ENCODE assay signal across 9 cellular contexts in genomic region chr19:10353793-10354391, GRCh38. TPM values are rescaled to one million over a fixed set of nuclear protein-coding genes. Genes with fewer than 3 reads are reported as not detected.
DNase-seq lines count a peak whose midpoint lies in the region; ATAC-seq and TF ChIP-seq lines count a peak whose summit lies in the region.
"Had no signal": no experiment of that assay in that cellular context is flagged by ENCODE, and none has a peak within 500 bp of the region (broad histone marks: within the 10 kb centered on the region; RNA-seq: fewer than 3 reads in every experiment).

No MANE protein-coding gene starts in this region.

- H3F3A ChIP-seq in smooth muscle cell (ENCODE audit: low read depth) = no peaks in the 10 kb centered on the region

- peaks cover 5% of the 10 kb centered on the region for H4K20me1 ChIP-seq in smooth muscle cell (ENCODE audit: low read depth)

- H3K4me1 Mint-ChIP-seq in neural crest cell = peaks cover 16% of the 10 kb centered on the region

- H3K4me1 ChIP-seq in SJCRH30 (no peaks in the 10 kb centered on the region), ectodermal cell (ENCODE audit: control insufficient read depth, insufficient read depth, low read length) (peaks cover 3% of the 10 kb centered on the region), smooth muscle cell (ENCODE audit: low read depth) (peaks cover 9% of the 10 kb centered on the region)

- ATAC-seq in HG02938 (IDR thresholded peaks at IDR 0.05; ENCODE audit: unreplicated experiment) (no peak), HG02981 (IDR thresholded peaks at IDR 0.05; ENCODE audit: unreplicated experiment) (no peak)

- H3K27ac ChIP-seq in SJCRH30 (no peak overlapping the region), ectodermal cell (ENCODE audit: insufficient read depth, low read depth, low read length, poor library complexity, severe bottlenecking) (peak overlapping the region; percentile 77), smooth muscle cell (ENCODE audit: low read depth) (no peak overlapping the region)

- WGBS in ectodermal cell, 2 experiments = 26 to 37% methylated on average over 32 of the region's 32 CpGs
- WGBS in smooth muscle cell (ENCODE audit: low lambda C conversion rate) = 49% methylated on average over 27 of the region's 32 CpGs

- no peaks in the 10 kb centered on the region for H3K79me2 ChIP-seq in smooth muscle cell (ENCODE audit: low read depth)

- H3K27me3 Mint-ChIP-seq in neural crest cell (ENCODE audit: low read depth) = no peaks in the 10 kb centered on the region

- H3K9ac ChIP-seq in smooth muscle cell (ENCODE audit: low read depth) = no peak overlapping the region

- peak; percentile 47 for DNase-seq in Daoy (ENCODE audit: low read depth)
- DNase-seq in SJCRH30 = peak; percentile 31 to 40
- peak; percentile 68 for DNase-seq in neural crest cell (ENCODE audit: low read depth, low spot score)
- no peak for DNase-seq in HuH-7 (ENCODE audit: low spot score)
- DNase-seq in smooth muscle cell (lab: John Stamatoyannopoulos, UW; ENCODE audit: unreplicated experiment) = no peak

- H3K27ac Mint-ChIP-seq in neural crest cell (ENCODE audit: unreplicated experiment) = no peak overlapping the region

- no peaks in the 10 kb centered on the region for H3K27me3 ChIP-seq in SJCRH30
- H3K27me3 ChIP-seq in ectodermal cell (ENCODE audit: control insufficient read depth, insufficient read depth, low read length, poor library complexity, severe bottlenecking) = no peaks in the 10 kb centered on the region
- no peaks in the 10 kb centered on the region for H3K27me3 ChIP-seq in smooth muscle cell (ENCODE audit: low read depth)

- H2AFZ ChIP-seq in smooth muscle cell (ENCODE audit: low read depth) = no peak overlapping the region

- peaks cover 13% of the 10 kb centered on the region for H3K36me3 Mint-ChIP-seq in neural crest cell (ENCODE audit: low read depth)

- H3K9me3 Mint-ChIP-seq in neural crest cell = no peaks in the 10 kb centered on the region
- H3K9me3 Mint-ChIP-seq: activated naive CD4-positive, alpha-beta T cell treated with anti-CD3 and anti-CD28 coated beads, Interleukin-2, amount 50 U/mL, for 72 hours had no signal

- H3K4me2 ChIP-seq in smooth muscle cell = no peak overlapping the region

- TF ChIP-seq CTCF in neural crest cell (conservative IDR thresholded peaks at IDR 0.05) = no peak
- no peak for TF ChIP-seq CTCF in smooth muscle cell (IDR thresholded peaks at IDR 0.05; ENCODE audit: borderline replicate concordance, insufficient read depth, poor library complexity, severe bottlenecking)

- no peak overlapping the region for H3K4me3 Mint-ChIP-seq in neural crest cell

- H3K4me3 ChIP-seq in SJCRH30 (no peak overlapping the region), ectodermal cell (ENCODE audit: insufficient read depth, low read depth, low read length) (peak overlapping the region; percentile 34), smooth muscle cell (no peak overlapping the region)

- H3K9me3 ChIP-seq in SJCRH30 (replicated peaks) (no peaks in the 10 kb centered on the region), ectodermal cell (ENCODE audit: control insufficient read depth, low read length) (no peaks in the 10 kb centered on the region), smooth muscle cell (replicated peaks; ENCODE audit: low read depth) (no peaks in the 10 kb centered on the region)

- H3K36me3 ChIP-seq in SJCRH30 (peaks cover 11% of the 10 kb centered on the region), ectodermal cell (ENCODE audit: control insufficient read depth, insufficient read depth, low read length) (peaks cover 6% of the 10 kb centered on the region), smooth muscle cell (ENCODE audit: low read depth) (no peaks in the 10 kb centered on the region)

RNA-seq across cellular contexts. Expression of gene ICAM3, which starts 14.5 kb away (rescaled TPM):
- total RNA-seq in Daoy (2014; rRNA removed; shearing (Covaris generic)) = 1.4 and 5.4 TPM in 2 replicates
- 2.1 and 2.8 TPM in 2 replicates for total RNA-seq in SJCRH30 (2014; rRNA removed; shearing (Covaris generic))
- polyA plus RNA-seq in ectodermal cell (2013, experiment 1 of 4) = 2.2 TPM
- 3.4 TPM for polyA plus RNA-seq in ectodermal cell (2013, experiment 2 of 4)
- polyA plus RNA-seq in ectodermal cell (2013, experiment 3 of 4) = 2.0 TPM
- 2.9 TPM for polyA plus RNA-seq in ectodermal cell (2013, experiment 4 of 4)
- total RNA-seq in neural crest cell (9.7 and 10.0 TPM in 2 replicates), smooth muscle cell (4.5 and 6.5 TPM in 2 replicates)
- polyA plus RNA-seq in smooth muscle cell = 29.3 and 31.3 TPM in 2 replicates

RNA-seq across cellular contexts. Expression of gene RAVER1, which starts 20.6 kb away (rescaled TPM):
- total RNA-seq in Daoy (2014; rRNA removed; shearing (Covaris generic)) = 14.4 and 26.2 TPM in 2 replicates
- total RNA-seq in SJCRH30 (2014; rRNA removed; shearing (Covaris generic)) = 20.1 and 21.3 TPM in 2 replicates
- 49.9 TPM for polyA plus RNA-seq in ectodermal cell (2013, experiment 1 of 4)
- polyA plus RNA-seq in ectodermal cell (2013, experiment 2 of 4) = 55.8 TPM
- 38.3 TPM for polyA plus RNA-seq in ectodermal cell (2013, experiment 3 of 4)
- polyA plus RNA-seq in ectodermal cell (2013, experiment 4 of 4) = 37.4 TPM
- total RNA-seq in neural crest cell = 75.9 and 78.2 TPM in 2 replicates
- 8.3 and 18.3 TPM in 2 replicates for total RNA-seq in smooth muscle cell
- polyA plus RNA-seq in smooth muscle cell = 35.5 and 43.0 TPM in 2 replicates

RNA-seq across cellular contexts. Expression of gene TYK2, which starts 26.5 kb away (rescaled TPM):
- total RNA-seq in Daoy (2014; rRNA removed; shearing (Covaris generic)) = 39.2 and 46.6 TPM in 2 replicates
- total RNA-seq in SJCRH30 (2014; rRNA removed; shearing (Covaris generic)) = 45.8 and 56.1 TPM in 2 replicates
- polyA plus RNA-seq in ectodermal cell (2013, experiment 1 of 4) = 61.9 TPM
- 58.3 TPM for polyA plus RNA-seq in ectodermal cell (2013, experiment 2 of 4)
- polyA plus RNA-seq in ectodermal cell (2013, experiment 3 of 4) = 45.3 TPM
- polyA plus RNA-seq in ectodermal cell (2013, experiment 4 of 4) = 55.3 TPM
- total RNA-seq in neural crest cell = 100 and 103 TPM in 2 replicates
- 52.5 and 53.1 TPM in 2 replicates for total RNA-seq in smooth muscle cell
- 90.8 and 98.4 TPM in 2 replicates for polyA plus RNA-seq in smooth muscle cell

RNA-seq across cellular contexts. Expression of gene FDX2, which starts 38.1 kb away (rescaled TPM):
- 45.0 and 65.6 TPM in 2 replicates for total RNA-seq in Daoy (2014; rRNA removed; shearing (Covaris generic))
- 11.5 and 17.5 TPM in 2 replicates for total RNA-seq in SJCRH30 (2014; rRNA removed; shearing (Covaris generic))
- polyA plus RNA-seq in ectodermal cell (2013, experiment 1 of 4) = 23.5 TPM
- 22.4 TPM for polyA plus RNA-seq in ectodermal cell (2013, experiment 2 of 4)
- polyA plus RNA-seq in ectodermal cell (2013, experiment 3 of 4) = 20.5 TPM
- polyA plus RNA-seq in ectodermal cell (2013, experiment 4 of 4) = 25.6 TPM
- total RNA-seq in neural crest cell (20.0 and 22.5 TPM in 2 replicates), smooth muscle cell (7.6 and 15.3 TPM in 2 replicates)
- 39.1 and 46.0 TPM in 2 replicates for polyA plus RNA-seq in smooth muscle cell

RNA-seq across cellular contexts. Expression of gene ZGLP1, which starts 44.3 kb away (rescaled TPM):
- total RNA-seq in Daoy (2014; rRNA removed; shearing (Covaris generic)) = 0.39 and 2.2 TPM in 2 replicates
- total RNA-seq in SJCRH30 (2014; rRNA removed; shearing (Covaris generic)) = 0.89 and 2.1 TPM in 2 replicates
- polyA plus RNA-seq in ectodermal cell (2013, experiment 1 of 4) = 7.7 TPM
- 7.6 TPM for polyA plus RNA-seq in ectodermal cell (2013, experiment 2 of 4)
- 6.1 TPM for polyA plus RNA-seq in ectodermal cell (2013, experiment 3 of 4)
- 6.4 TPM for polyA plus RNA-seq in ectodermal cell (2013, experiment 4 of 4)
- 10.4 and 11.3 TPM in 2 replicates for total RNA-seq in neural crest cell
- 2.9 TPM in 1 of 2 replicates, not detected in the other for total RNA-seq in smooth muscle cell
- 4.8 and 6.1 TPM in 2 replicates for polyA plus RNA-seq in smooth muscle cell

Comparison
In these comparisons a context has a peak if more than half of its experiments do, and no peak if none do; other contexts are left out.
1. DNase-seq: peak in Daoy (single experiment), SJCRH30 (2 of 2) and neural crest cell (single experiment); none in HuH-7 (single experiment) and smooth muscle cell (single experiment).